ENCODE assay signal across 8 cellular contexts in the genomic region with DNA sequence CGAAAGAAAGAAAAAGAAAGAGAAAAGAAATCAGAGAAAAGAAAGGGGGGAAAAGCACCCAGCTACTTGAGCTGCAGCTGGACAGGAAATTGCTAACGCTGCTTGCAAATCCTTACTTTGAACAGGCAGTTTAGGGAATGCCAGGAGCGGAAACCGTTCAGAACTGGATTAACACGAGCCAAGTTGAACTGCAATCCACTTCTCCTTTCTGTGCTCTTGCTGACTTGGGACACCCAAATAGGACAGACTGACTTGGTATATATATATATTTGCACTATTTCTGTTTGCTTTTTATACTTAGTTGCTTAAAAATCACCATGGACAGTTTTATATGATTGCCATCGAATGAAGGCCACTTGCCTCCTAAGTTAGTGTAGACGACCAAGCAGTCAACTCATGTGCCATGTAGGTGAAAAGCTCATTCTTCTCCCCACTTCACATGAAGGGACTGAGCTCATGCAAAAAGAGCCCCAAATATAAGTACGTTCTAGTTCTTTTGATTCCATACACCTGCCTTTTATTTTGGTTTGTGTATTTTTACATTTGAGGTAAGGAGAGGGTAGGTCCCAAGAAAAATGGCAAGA. TPM values are rescaled to one million over a fixed set of nuclear protein-coding genes. Genes with fewer than 3 reads are reported as not detected.
A peak's percentile ranks its signal among the peaks of the same experiment; 100 is the strongest.
DNase-seq lines count a peak whose midpoint lies in the region; ATAC-seq and TF ChIP-seq lines count a peak whose summit lies in the region.

No MANE protein-coding gene starts in this region.

- H3K27ac ChIP-seq in GM23338 (ENCODE audit: low read depth) (peak overlapping the region; percentile 43), brain microvascular endothelial cell (peak overlapping the region; percentile 7)

- H3K4me3 Mint-ChIP-seq in Calu3 (ENCODE audit: low read depth, unreplicated experiment) (peak overlapping the region; percentile 90), GM23338 (peak overlapping the region; percentile 96), memory B cell (peak overlapping the region; percentile 84)

- H3K9me3 Mint-ChIP-seq in Calu3 (ENCODE audit: low read depth, unreplicated experiment) (no peaks in the 10 kb centered on the region), GM23338 (peaks cover 7% of the 10 kb centered on the region), memory B cell (no peaks in the 10 kb centered on the region)

- intact Hi-C loops in Calu3 (cut with micrococcal nuclease; ENCODE audit: unreplicated experiment): loop anchor here (1.0 to 5.0 kb wide), 4 partner anchors 110 to 328 kb away; no protein-coding TSS in a partner anchor

- H3K27ac Mint-ChIP-seq in Calu3 (ENCODE audit: unreplicated experiment) (peak overlapping the region; percentile 97), GM23338 (peak overlapping the region; percentile 90), memory B cell (peak overlapping the region; percentile 0)

- peaks cover 40% of the 10 kb centered on the region for H3K79me2 ChIP-seq in GM23338 (replicated peaks; ENCODE audit: insufficient read depth)

- DNase-seq in Calu3: peak; percentile 25
- peak; percentile 68 for DNase-seq in GM23338 (ENCODE audit: low spot score)
- peak; percentile 83 for DNase-seq in NCI-H69 (lab: John Stamatoyannopoulos, UW)
- DNase-seq in brain microvascular endothelial cell: peak; percentile 68
- peak in 1 of 2 donors; percentile 9 for DNase-seq in memory B cell (ENCODE audit: low spot score in 2 of 2)
- no peak for DNase-seq in LoVo (ENCODE audit: low spot score)
- DNase-seq in stimulated activated CD4-positive, alpha-beta T cell treated with anti-CD3 and anti-CD28 coated beads, Interleukin-2, amount 100 ng/mL, for 24 hours: no peak
- DNase-seq in epidermal melanocyte (ENCODE audit: insufficient read length, low spot score): no peak

- H3K9me2 ChIP-seq in GM23338 (ENCODE audit: insufficient read depth): no peaks in the 10 kb centered on the region

- H3K4me1 Mint-ChIP-seq in Calu3 (ENCODE audit: low read depth, unreplicated experiment): peaks cover 59% of the 10 kb centered on the region
- peaks cover 64% of the 10 kb centered on the region for H3K4me1 Mint-ChIP-seq in GM23338
- peaks cover 42% of the 10 kb centered on the region for H3K4me1 Mint-ChIP-seq in memory B cell

- no peak for TF ChIP-seq CTCF in Calu3 (IDR thresholded peaks at IDR 0.05; ENCODE audit: unreplicated experiment)
- no peak for TF ChIP-seq CTCF in GM23338 (conservative IDR thresholded peaks at IDR 0.05; ENCODE audit: low read depth in 2 of 2)
- TF ChIP-seq CTCF in brain microvascular endothelial cell (IDR thresholded peaks at IDR 0.05; ENCODE audit: low read depth, low read length, missing control alignments): no peak

- H3K27me3 ChIP-seq in GM23338 (ENCODE audit: insufficient read depth): peaks cover 22% of the 10 kb centered on the region
- no peaks in the 10 kb centered on the region for H3K27me3 ChIP-seq in brain microvascular endothelial cell (replicated peaks)

- H3K27me3 Mint-ChIP-seq in Calu3 (ENCODE audit: unreplicated experiment) (no peaks in the 10 kb centered on the region), GM23338 (ENCODE audit: insufficient read depth, low read depth, poor library complexity) (peaks cover 39% of the 10 kb centered on the region), memory B cell (no peaks in the 10 kb centered on the region)

- H3K36me3 Mint-ChIP-seq in Calu3 (ENCODE audit: insufficient read depth, unreplicated experiment) (peaks cover 60% of the 10 kb centered on the region), GM23338 (ENCODE audit: low read depth) (peaks cover 50% of the 10 kb centered on the region), memory B cell (no peaks in the 10 kb centered on the region)

- H3K36me3 ChIP-seq in GM23338 (ENCODE audit: insufficient read depth) (peaks cover 20% of the 10 kb centered on the region), brain microvascular endothelial cell (replicated peaks) (peaks cover 25% of the 10 kb centered on the region)

- H3K4me3 ChIP-seq in GM23338 (peak overlapping the region; percentile 59), brain microvascular endothelial cell (ENCODE audit: low read depth, low read length) (no peak overlapping the region)

- H2AFZ ChIP-seq in GM23338: no peak overlapping the region

- H3K4me2 ChIP-seq in GM23338: peak overlapping the region; percentile 76

- peaks cover 18% of the 10 kb centered on the region; the same call in 1 of the 2 replicates for H4K20me1 ChIP-seq in GM23338 (replicated peaks; ENCODE audit: insufficient read depth)

- H3K4me1 ChIP-seq in GM23338 (ENCODE audit: insufficient read depth): peaks cover 67% of the 10 kb centered on the region

- peaks cover 23% of the 10 kb centered on the region; the same call in 1 of the 2 replicates for H3F3A ChIP-seq in GM23338 (replicated peaks; ENCODE audit: low read depth)

- no TSS peak for BruUV-seq in Calu3 (replicated peaks; lab: Mats Ljungman, UMichigan)

- no peak for ATAC-seq in GM23338
- ATAC-seq in memory B cell (ENCODE audit: low read depth): no peak

- in situ Hi-C loops in brain microvascular endothelial cell (cut with HindIII; ENCODE audit: low pct_ligation_motif_present, low sequenced_read_pairs): no loop called here

- CTCF ChIA-PET in Calu3 (lab: Charles Lee): interaction anchor here (0.8 to 1.7 kb wide), 7 partner anchors 12 to 166 kb away, joined by 3 to 5 read pairs (median 4); no protein-coding TSS in a partner anchor

TF ChIP-seq in GM23338, 12 proteins besides CTCF, POLR2A, EP300 and RAD21:
- TF ChIP-seq ETS1 (IDR thresholded peaks at IDR 0.05) (peak; percentile 52; the same call in 1 of the 2 replicates), EZH2 (IDR thresholded peaks at IDR 0.05; ENCODE audit: low read depth, unreplicated experiment) (no peak), ZNF114 (CRISPR knock-in tag; IDR thresholded peaks at IDR 0.05) (no peak), POLR2AphosphoS5 (IDR thresholded peaks at IDR 0.05; ENCODE audit: low read depth) (0 out of 2 replicates have a peak, but pooled peaks have one; percentile 2), EZH2phosphoT487 (IDR thresholded peaks at IDR 0.05; ENCODE audit: unreplicated experiment) (no peak), REST (IDR thresholded peaks at IDR 0.05; ENCODE audit: unreplicated experiment) (no peak), ZNF331 (CRISPR knock-in tag; IDR thresholded peaks at IDR 0.05; ENCODE audit: low read depth) (no peak)
TF ChIP-seq in GM23338: peak in this region for 2.

RNA-seq across cellular contexts. Expression of gene DUSP6, which starts 5.5 kb away (rescaled TPM):
- 108 TPM in 2 replicates for total RNA-seq in Calu3 (2022)
- 153 and 191 TPM in 2 replicates for total RNA-seq in GM23338 (2014; rRNA removed; shearing (Covaris generic))
- 100 and 117 TPM in 2 replicates for polyA plus RNA-seq in GM23338 (2016; fragmentation: Nextera tagmentation; extraction: Ambion mirVana)

Comparison
In these comparisons a context has a peak if more than half of its experiments do, and no peak if none do; other contexts are left out.
1. DNase-seq: peak in Calu3 (single experiment), GM23338 (single experiment), NCI-H69 (single experiment) and brain microvascular endothelial cell (single experiment); none in LoVo (single experiment), stimulated activated CD4-positive, alpha-beta T cell treated with anti-CD3 and anti-CD28 coated beads, Interleukin-2, amount 100 ng/mL, for 24 hours (0 of 2) and epidermal melanocyte (single experiment).
2. H3K27ac Mint-ChIP-seq: peak in every context shown above with its lines; median percentile 97 in Calu3; 90 in GM23338; 0 in memory B cell.
3. Peak in every context shown above with its lines, with median percentiles within 50 percentile points of each other: H3K4me3 Mint-ChIP-seq.